In genomic region chr15:74129411-74130088, GRCh38 we compare ENCODE assay signal across 10 cellular contexts. TPM values are rescaled to one million over a fixed set of nuclear protein-coding genes. Genes with fewer than 3 reads are reported as not detected.
DNase-seq lines count a peak whose midpoint lies in the region; TF ChIP-seq lines count a peak whose summit lies in the region.
"Had no signal": no experiment of that assay in that cellular context is flagged by ENCODE, and none has a peak within 500 bp of the region (broad histone marks: within the 10 kb centered on the region; RNA-seq: fewer than 3 reads in every experiment).

No MANE protein-coding gene starts in this region.

- WGBS in HUES64: 1% methylated on average over 46 of the region's 46 CpGs
- 2% methylated on average over 30 to 41 of the region's 46 CpGs for whole genome bisulfite sequencing in lower leg skin, 2 donors

- no peaks in the 10 kb centered on the region for H3K36me3 ChIP-seq in HUES64 (ENCODE audit: insufficient read depth, low read length)
- H3K36me3 ChIP-seq in osteoblast (ENCODE audit: insufficient read depth, low read length): no peaks in the 10 kb centered on the region

- 0 out of 2 replicates have a peak, but pooled peaks cover 12% of the 10 kb centered on the region for H3K4me1 ChIP-seq in HUES64 (ENCODE audit: insufficient read depth, low read length)
- H3K4me1 ChIP-seq in osteoblast (ENCODE audit: insufficient read depth, low read length): peaks cover 9% of the 10 kb centered on the region

- DNase-seq in NCI-H1092 treated with DMSO at 0.1 percent for 48 hours (lab: John Stamatoyannopoulos, UW) (peak; percentile 64), NCI-H1092 (lab: John Stamatoyannopoulos, UW) (no peak), dorsolateral prefrontal cortex (peak in 3 of 10 donors; percentile 48 to 73 (median 57)), osteoblast (ENCODE audit: insufficient read length, low spot score, missing footprints) (peak; percentile 85), NCI-H1048 (lab: John Stamatoyannopoulos, UW) (no peak), lower leg skin (ENCODE audit: low spot score in 2 of 2) (no peak), GM03348 (ENCODE audit: low spot score) (no peak)
- DNase-seq: 8988T had no signal

- H3K9ac ChIP-seq in HUES64 (ENCODE audit: low read depth, low read length): no peak overlapping the region

- no peak for TF ChIP-seq CTCF in dorsolateral prefrontal cortex (IDR thresholded peaks at IDR 0.05 in 54 of 56, conservative IDR thresholded peaks at IDR 0.05 in 2 of 56; ENCODE audit: low read depth in 1 of 56, partially characterized antibody in 56 of 56)
- TF ChIP-seq CTCF in osteoblast (IDR thresholded peaks at IDR 0.05; ENCODE audit: extremely low read depth, low read depth, low read length): no peak
- TF ChIP-seq CTCF in lower leg skin (IDR thresholded peaks at IDR 0.05): no peak

- H3K9me3 ChIP-seq in HUES64 (ENCODE audit: insufficient read depth, low read depth, low read length) (no peaks in the 10 kb centered on the region; the same call in 1 of the 2 replicates), osteoblast (ENCODE audit: low read depth, low read length) (peaks cover 2% of the 10 kb centered on the region)

- TF ChIP-seq POLR2A in lower leg skin (IDR thresholded peaks at IDR 0.05): no peak

- peak overlapping the region; percentile 49 for H3K4me3 ChIP-seq in HUES64 (ENCODE audit: low read length)
- H3K4me3 ChIP-seq in dorsolateral prefrontal cortex: peak overlapping the region in 52 of 59 donors; percentile 10 to 62 (median 42)
- H3K4me3 ChIP-seq in osteoblast (ENCODE audit: insufficient read depth, low read length): no peak overlapping the region
- no peak overlapping the region for H3K4me3 ChIP-seq in lower leg skin (ENCODE audit: low read depth, poor library complexity, severe bottlenecking)

- no peak overlapping the region for H3K4me2 ChIP-seq in osteoblast (ENCODE audit: insufficient read depth, low read length)

- H3K27ac ChIP-seq in HUES64 (ENCODE audit: low read depth, low read length) (no peak overlapping the region), dorsolateral prefrontal cortex (peak overlapping the region in 34 of 59 donors; percentile 6 to 79 (median 55)), osteoblast (ENCODE audit: low read depth, low read length) (no peak overlapping the region)

- H4K20me1 ChIP-seq in osteoblast (ENCODE audit: insufficient read depth, low read length): peaks cover 3% of the 10 kb centered on the region

- intact Hi-C loops in dorsolateral prefrontal cortex (cut with DNase I): loop anchor here (5.0 to 10.0 kb wide), 4 partner anchors 77 to 193 kb away; partner anchors contain the start of gene CCDC33 (in 1 of the 2)
- intact Hi-C loops in lower leg skin (cut with DNase I; ENCODE audit: low total_unique reads): loop anchor here (5.0 kb wide), 2 partner anchors 173 to 188 kb away; no protein-coding TSS in a partner anchor

- no peaks in the 10 kb centered on the region for H3K79me2 ChIP-seq in osteoblast (ENCODE audit: insufficient read depth, low read length)

- peaks cover 95% of the 10 kb centered on the region for H3K27me3 ChIP-seq in HUES64 (ENCODE audit: insufficient read depth, low read length)
- H3K27me3 ChIP-seq in dorsolateral prefrontal cortex: peaks cover 0 to 80% (median 62%) of the 10 kb centered on the region in 45 donors
- H3K27me3 ChIP-seq in osteoblast (ENCODE audit: insufficient read depth, low read length): peaks cover 81% of the 10 kb centered on the region

- H2AFZ ChIP-seq in osteoblast (ENCODE audit: low read length): no peak overlapping the region

RNA-seq across cellular contexts. Expression of gene ISLR2, which starts 0.8 kb away (rescaled TPM):
- 1.7 TPM for polyA plus RNA-seq in HUES64 (2013, experiment 1 of 2)
- polyA plus RNA-seq in HUES64 (2013, experiment 2 of 2): 2.6 TPM
- total RNA-seq in dorsolateral prefrontal cortex: 10 to 100 TPM; 11.3 to 60.5 (median 32.2) TPM
- total RNA-seq in osteoblast: under 0.01 TPM in 1 of 2 replicates, not detected in the other
- total RNA-seq in lower leg skin: under 1 TPM in 3 of 4 donors, not detected in 1; 0.17 to 0.91 (median 0.39) TPM

RNA-seq across cellular contexts. Expression of gene ISLR, which starts 44.0 kb away (rescaled TPM):
- 3.3 TPM for polyA plus RNA-seq in HUES64 (2013, experiment 1 of 2)
- polyA plus RNA-seq in HUES64 (2013, experiment 2 of 2): 5.0 TPM
- total RNA-seq in dorsolateral prefrontal cortex (10 to 100 TPM in 113 of 120 experiments, 1 to 10 TPM in 7; 7.1 to 44.8 (median 21.5) TPM), osteoblast (77.5 and 106 TPM in 2 replicates), lower leg skin (10 to 100 TPM; 23.4 to 41.3 (median 26.1) TPM)

RNA-seq across cellular contexts. Expression of gene GOLGA6A, which starts 47.2 kb away (rescaled TPM):
- 1.6 TPM for polyA plus RNA-seq in HUES64 (2013, experiment 1 of 2)
- polyA plus RNA-seq in HUES64 (2013, experiment 2 of 2): 3.2 TPM
- total RNA-seq in dorsolateral prefrontal cortex (1 to 10 TPM in 48 of 120 experiments, under 1 TPM in 51, not detected in 21; 0.18 to 3.7 (median 0.98) TPM), osteoblast (under 0.01 TPM in 1 of 2 replicates, not detected in the other), lower leg skin (1 to 10 TPM in 1 of 4 donors, under 1 TPM in 1, not detected in 2; 0.23 to 2.2 TPM)
- total RNA-seq: kidney epithelial cell had no signal

Comparison
In these comparisons a context has a peak if more than half of its experiments do, and no peak if none do; other contexts are left out.
1. DNase-seq: peak in NCI-H1092 treated with DMSO at 0.1 percent for 48 hours (single experiment) and osteoblast (single experiment); none in NCI-H1092 (single experiment), NCI-H1048 (single experiment), lower leg skin (0 of 2) and GM03348 (single experiment).
2. H3K27ac ChIP-seq: peak in dorsolateral prefrontal cortex (34 of 59); none in HUES64 (single experiment) and osteoblast (single experiment).
3. H3K4me3 ChIP-seq: peak in HUES64 (single experiment) and dorsolateral prefrontal cortex (52 of 59); none in osteoblast (single experiment) and lower leg skin (single experiment).
4. RNA of gene ISLR2, which starts 0.8 kb away (total RNA-seq): 11.3 to 60.5 TPM in dorsolateral prefrontal cortex; 0.17 to 0.91 TPM in lower leg skin and under 0.01 TPM in osteoblast; every median in the first group is over 4 times any median in the second.